ENCODE assay signal across 19 cellular contexts in the genomic region with DNA sequence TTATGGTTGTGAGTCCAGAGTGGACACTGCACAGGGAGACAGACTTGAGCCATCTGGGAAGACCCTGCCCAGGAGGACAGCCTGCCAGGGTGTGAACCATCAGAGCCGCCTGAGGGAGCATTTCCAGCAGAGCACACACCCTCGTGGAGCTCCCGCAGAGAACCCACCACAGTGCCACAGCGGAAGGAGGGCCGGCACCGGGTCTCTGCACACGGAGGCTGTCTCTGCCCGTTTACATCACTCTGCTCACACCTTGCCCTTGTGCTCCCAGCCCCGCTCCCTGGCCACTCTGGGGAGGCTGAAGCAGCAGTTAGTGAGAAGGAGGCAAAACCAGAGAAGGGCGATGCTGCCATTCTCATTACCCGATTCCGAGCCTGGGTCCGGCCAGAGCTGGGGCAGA.
DNase-seq lines count a peak whose midpoint lies in the region; ATAC-seq, FAIRE-seq and TF ChIP-seq lines count a peak whose summit lies in the region.
"Had no signal": no experiment of that assay in that cellular context is flagged by ENCODE, and none has a peak within 500 bp of the region (broad histone marks: within the 10 kb centered on the region; RNA-seq: fewer than 3 reads in every experiment).

No MANE protein-coding gene starts in this region.

- ATAC-seq in GM18517 (IDR thresholded peaks at IDR 0.05; ENCODE audit: unreplicated experiment) = no peak
- ATAC-seq: GM12878 had no signal

- no peak for FAIRE-seq in H1 (lab: Jason Lieb, UNC)
- no peak for FAIRE-seq in D721Med (lab: Jason Lieb, UNC)
- FAIRE-seq: A204.1, GM12878, GM18507 had no signal

- no peak overlapping the region for H3K4ac ChIP-seq in H1 (replicated peaks; ENCODE audit: insufficient read length, low read depth, low read length)

- no peak overlapping the region for H2AFZ ChIP-seq in H1 (ENCODE audit: low read length)

- TF ChIP-seq POLR2A in H1 (IDR thresholded peaks at IDR 0.05; ENCODE audit: control extremely low read depth in 1 of 2, low read depth in 2 of 2, low read length in 2 of 2) = no peak

- peaks cover 21% of the 10 kb centered on the region for H3K4me1 Mint-ChIP-seq in progenitor cell of endocrine pancreas (ENCODE audit: low read depth)
- H3K4me1 Mint-ChIP-seq: B cell, IgD-negative memory B cell had no signal

- no peak overlapping the region for H2AK5ac ChIP-seq in H1 (ENCODE audit: low read depth, low read length)

- H2BK15ac ChIP-seq in H1 (ENCODE audit: low read length) = no peak overlapping the region

- H3K4me3 ChIP-seq in HEK293 (ENCODE audit: low read depth, low read length) = no peak overlapping the region
- H3K4me3 ChIP-seq in H1 (ENCODE audit: extremely low read depth in 1 of 4, insufficient read depth in 2 of 4, low read depth in 3 of 4, low read length in 4 of 4) = no peak overlapping the region
- H3K4me3 ChIP-seq: GM12878, HAP-1 had no signal

- POLR2A ChIA-PET in HEK293 (lab: Yijun Ruan, JAX) (no interaction called here), H1 (lab: Charles Lee; ENCODE audit: partially characterized antibody) (interaction anchor here (0.9 kb wide), 2 partner anchors 12 to 25 kb away, joined by 3 read pairs; no protein-coding TSS in a partner anchor)

- H2BK20ac ChIP-seq in H1 (ENCODE audit: low read length) = no peak overlapping the region

- H3K9me3 ChIP-seq in HEK293 (ENCODE audit: control insufficient read depth, insufficient read depth, low read depth, low read length) (no peaks in the 10 kb centered on the region), H1 (ENCODE audit: insufficient read depth in 2 of 2, low read depth in 1 of 2, low read length in 1 of 2) (no peaks in the 10 kb centered on the region)
- H3K9me3 ChIP-seq: HAP-1 had no signal

- H2BK5ac ChIP-seq in H1 (ENCODE audit: low read depth, low read length) = no peak overlapping the region

- no peaks in the 10 kb centered on the region; the same call in 1 of the 2 replicates for H3K23me2 ChIP-seq in H1 (ENCODE audit: low read depth, low read length)

- peaks cover 46% of the 10 kb centered on the region for H3K27me3 Mint-ChIP-seq in progenitor cell of endocrine pancreas
- H3K27me3 Mint-ChIP-seq: B cell; CD4-positive, alpha-beta T cell; IgD-negative memory B cell had no signal

- H3K9ac ChIP-seq in H1 (replicated peaks in 1 of 4; ENCODE audit: extremely low read depth in 1 of 4, low read depth in 3 of 4, low read length in 3 of 4) = no peak overlapping the region

- H3K14ac ChIP-seq in H1 (ENCODE audit: insufficient read length) = no peak overlapping the region

- peak overlapping the region; percentile 29; the same call in 1 of the 2 replicates for H4K8ac ChIP-seq in H1 (ENCODE audit: extremely low read depth, insufficient read depth, low read length)

- H3K27ac ChIP-seq in HEK293 (ENCODE audit: extremely low read depth, low read depth, low read length) = no peak overlapping the region
- no peak overlapping the region for H3K27ac ChIP-seq in H1 (ENCODE audit: low read depth, low read length)

- H2BK12ac ChIP-seq in H1 (ENCODE audit: low read depth, low read length) = no peak overlapping the region

- no peaks in the 10 kb centered on the region for H3K36me3 Mint-ChIP-seq in progenitor cell of endocrine pancreas (ENCODE audit: insufficient read depth)

- H4K91ac ChIP-seq in H1 (replicated peaks; ENCODE audit: insufficient read length, low read length) = no peak overlapping the region

- CTCF ChIA-PET in HEK293 (lab: Yijun Ruan, JAX) (no interaction called here), H1 (lab: Charles Lee; ENCODE audit: partially characterized antibody) (interaction anchor here (0.8 to 2.2 kb wide), 7 partner anchors 9 to 79 kb away, joined by 3 to 7 read pairs (median 5); no protein-coding TSS in a partner anchor)

- DNase-seq in NCI-H345 treated with DMSO at 0.1 percent for 48 hours (lab: John Stamatoyannopoulos, UW; ENCODE audit: unreplicated experiment) (peak; percentile 73), H1 (ENCODE audit: low read depth in 1 of 2, low spot score in 2 of 2) (no peak), progenitor cell of endocrine pancreas (ENCODE audit: low spot score, unreplicated experiment) (no peak), NCI-H2029 treated with DMSO at 0.1 percent for 48 hours (lab: John Stamatoyannopoulos, UW) (no peak), NCI-H128 (lab: John Stamatoyannopoulos, UW; ENCODE audit: unreplicated experiment) (no peak), D721Med (ENCODE audit: insufficient read length, low spot score) (no peak)
- DNase-seq: C1 segment of cervical spinal cord; Calu3; CD4-positive, alpha-beta T cell; DMS79; GOT3 had no signal

- H3K56ac ChIP-seq in H1 (replicated peaks; ENCODE audit: insufficient read length, low read depth, low read length) = no peak overlapping the region

- H3K36me3 ChIP-seq in HEK293 (ENCODE audit: control insufficient read depth in 2 of 2, insufficient read depth in 1 of 2, low read length in 2 of 2) (no peaks in the 10 kb centered on the region), H1 (ENCODE audit: control insufficient read depth in 2 of 4, insufficient read depth in 4 of 4, low read length in 3 of 4) (no peaks in the 10 kb centered on the region)
- H3K36me3 ChIP-seq: HAP-1 had no signal

- H3K23ac ChIP-seq in H1 (ENCODE audit: insufficient read length) = no peak overlapping the region

- H4K20me1 ChIP-seq in H1 (replicated peaks in 1 of 2; ENCODE audit: control insufficient read depth in 1 of 2, insufficient read depth in 2 of 2, low read length in 2 of 2) = no peaks in the 10 kb centered on the region

- H3K79me2 ChIP-seq in H1 (ENCODE audit: control insufficient read depth in 1 of 2, insufficient read depth in 2 of 2, low read length in 2 of 2) = no peaks in the 10 kb centered on the region

- H2BK120ac ChIP-seq in H1 (replicated peaks; ENCODE audit: low read depth, low read length) = no peak overlapping the region

- no peak overlapping the region for H3K4me3 Mint-ChIP-seq in progenitor cell of endocrine pancreas (ENCODE audit: low read depth)
- H3K4me3 Mint-ChIP-seq: B cell; CD4-positive, alpha-beta T cell; IgD-negative memory B cell had no signal

- TF ChIP-seq RAD21 in H1 (IDR thresholded peaks at IDR 0.05 in 1 of 2, conservative IDR thresholded peaks at IDR 0.05 in 1 of 2; ENCODE audit: low read depth in 2 of 2, low read length in 2 of 2) = no peak

- TF ChIP-seq CTCF in HEK293 (tag by site-specific recombination; IDR thresholded peaks at IDR 0.05) (no peak), H1 (IDR thresholded peaks at IDR 0.05; ENCODE audit: control extremely low read depth in 1 of 3, insufficient read depth in 1 of 3, low read depth in 1 of 3, low read length in 3 of 3) (no peak), progenitor cell of endocrine pancreas (IDR thresholded peaks at IDR 0.05; ENCODE audit: unreplicated experiment) (no peak), D721Med (IDR thresholded peaks at IDR 0.05; ENCODE audit: insufficient read depth, missing control alignments) (no peak)

- H3K79me1 ChIP-seq in H1 (ENCODE audit: low read depth, low read length) = no peaks in the 10 kb centered on the region

- no peak for TF ChIP-seq EP300 in H1 (IDR thresholded peaks at IDR 0.05; ENCODE audit: borderline replicate concordance in 1 of 2, low read depth in 2 of 2, low read length in 2 of 2)

- H3K18ac ChIP-seq in H1 (ENCODE audit: extremely low read depth, low read length) = no peak overlapping the region

- H3K4me1 ChIP-seq in HEK293 (ENCODE audit: control insufficient read depth, insufficient read depth, low read length) (peaks cover 14% of the 10 kb centered on the region), H1 (replicated peaks in 1 of 4; ENCODE audit: control insufficient read depth in 3 of 4, insufficient read depth in 4 of 4, low read length in 3 of 4) (peaks cover 0 to 5% (median 1%) of the 10 kb centered on the region in 4 experiments; a peak in 3 of 7 replicates)
- H3K4me1 ChIP-seq: HAP-1 had no signal

- no peaks in the 10 kb centered on the region for H3K9me3 Mint-ChIP-seq in progenitor cell of endocrine pancreas (ENCODE audit: low read depth)
- H3K9me3 Mint-ChIP-seq: CD4-positive, alpha-beta T cell; IgD-negative memory B cell had no signal

- no peaks in the 10 kb centered on the region for H3K27me3 ChIP-seq in H1 (replicated peaks in 1 of 4; ENCODE audit: control insufficient read depth in 3 of 4, extremely low read depth in 1 of 4, insufficient read depth in 3 of 4, low read length in 3 of 4)

- 94% methylated on average over 13 of the region's 13 CpGs; no CpG with 5 or more reads in 1 of the 2 experiments for WGBS in H1 (ENCODE audit: extremely low coverage in 1 of 2, insufficient coverage in 1 of 2, insufficient read length in 1 of 2, insufficient replicate concordance in 2 of 2, low coverage in 1 of 2, low lambda C conversion rate in 2 of 2, missing lambda C conversion rate in 1 of 2), 2 experiments

- H3K27ac Mint-ChIP-seq in progenitor cell of endocrine pancreas = peak overlapping the region; percentile 85
- H3K27ac Mint-ChIP-seq: B cell; CD4-positive, alpha-beta T cell had no signal

- H3K4me2 ChIP-seq in H1 (ENCODE audit: insufficient read depth in 1 of 2, low read depth in 2 of 2, low read length in 2 of 2) = no peak overlapping the region

- H4K5ac ChIP-seq in H1 (ENCODE audit: insufficient read length, low read depth, low read length) = no peak overlapping the region

TF ChIP-seq in HEK293, 187 proteins besides CTCF, POLR2A, EP300 and RAD21 (continues in another document):
- TF ChIP-seq, protein P1, sequence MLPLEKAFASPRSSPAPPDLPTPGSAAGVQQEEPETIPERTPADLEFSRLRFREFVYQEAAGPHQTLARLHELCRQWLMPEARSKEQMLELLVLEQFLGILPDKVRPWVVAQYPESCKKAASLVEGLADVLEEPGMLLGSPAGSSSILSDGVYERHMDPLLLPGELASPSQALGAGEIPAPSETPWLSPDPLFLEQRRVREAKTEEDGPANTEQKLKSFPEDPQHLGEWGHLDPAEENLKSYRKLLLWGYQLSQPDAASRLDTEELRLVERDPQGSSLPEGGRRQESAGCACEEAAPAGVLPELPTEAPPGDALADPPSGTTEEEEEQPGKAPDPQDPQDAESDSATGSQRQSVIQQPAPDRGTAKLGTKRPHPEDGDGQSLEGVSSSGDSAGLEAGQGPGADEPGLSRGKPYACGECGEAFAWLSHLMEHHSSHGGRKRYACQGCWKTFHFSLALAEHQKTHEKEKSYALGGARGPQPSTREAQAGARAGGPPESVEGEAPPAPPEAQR (tag by site-specific recombination; IDR thresholded peaks at IDR 0.05) = no peak
- TF ChIP-seq ZNF843 (tag by site-specific recombination; IDR thresholded peaks at IDR 0.05) = no peak

TF ChIP-seq in H1, 55 proteins besides CTCF, POLR2A, EP300 and RAD21:
- no peak for TF ChIP-seq YY1 (IDR thresholded peaks at IDR 0.05; ENCODE audit: low read depth, low read length)
- no peak for TF ChIP-seq KDM4A (IDR thresholded peaks at IDR 0.05; ENCODE audit: low read depth, low read length, severe bottlenecking)
- TF ChIP-seq SAP30 (IDR thresholded peaks at IDR 0.05; ENCODE audit: insufficient read depth, insufficient replicate concordance, low read length) = no peak
- no peak for TF ChIP-seq BRCA1 (IDR thresholded peaks at IDR 0.05; ENCODE audit: low read depth, low read length)
